In the genomic region with DNA sequence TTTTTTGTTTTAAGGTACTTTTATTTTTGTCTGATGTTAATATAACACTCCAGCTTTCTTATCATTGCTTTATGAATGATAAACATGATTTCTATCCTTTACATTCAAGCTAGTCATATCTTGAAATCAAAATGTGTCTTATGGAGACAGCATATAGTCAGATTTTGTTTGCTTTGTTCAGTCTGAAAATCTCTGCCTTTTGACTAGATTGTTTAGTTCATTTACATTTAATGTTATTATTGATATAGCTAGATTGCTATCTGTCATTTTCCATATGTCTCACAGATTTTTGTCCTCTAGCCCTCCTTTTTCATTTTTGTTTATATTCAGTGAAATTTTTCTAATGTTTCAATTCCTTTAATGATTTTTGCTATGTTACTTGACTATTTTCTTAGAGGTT, we compare ENCODE assay signal across 29 cellular contexts.
"Had no signal": no experiment of that assay in that cellular context is flagged by ENCODE, and none has a peak within 500 bp of the region (broad histone marks: within the 10 kb centered on the region; RNA-seq: fewer than 3 reads in every experiment).

No MANE protein-coding gene starts in this region.

- ATAC-seq: stimulated activated effector memory CD8-positive, alpha-beta T cell treated with anti-CD3 and anti-CD28 coated beads, Interleukin-12 subunit alpha, Interleukin-12 subunit beta, amount 100 ng/mL, for 72 hours; stimulated activated memory B cell treated with anti-CD40 and anti-IgM and Interleukin-4, amounts not matched to agents 10 μg/mL and 1 μg/mL and 100 μg/mL, for 72 hours; stimulated activated naive B cell treated with anti-CD40 and anti-IgM and Interleukin-4, amounts not matched to agents 10 μg/mL and 1 μg/mL and 100 μg/mL, for 72 hours; stimulated activated naive CD8-positive, alpha-beta T cell treated with anti-CD3 and anti-CD28 coated beads, Interleukin-15, amount 100 ng/mL, for 72 hours; stimulated activated naive CD8-positive, alpha-beta T cell treated with anti-CD3 and anti-CD28 coated beads, Interleukin-15, Interleukin-2, amounts not matched to agents 100 U/mL and 50 U/mL, for 24 hours; upper lobe of right lung had no signal

- H3K4me3 ChIP-seq: stomach, suprapubic skin, testis, thoracic aorta, thyroid gland, tibial artery, tibial nerve, transverse colon, upper lobe of left lung, upper lobe of right lung, uterus, vagina had no signal

- H3K36me3 Mint-ChIP-seq: stimulated activated effector memory CD8-positive, alpha-beta T cell treated with anti-CD3 and anti-CD28 coated beads, Interleukin-12 subunit alpha, Interleukin-12 subunit beta, amount 100 ng/mL, for 72 hours; stimulated activated memory B cell treated with anti-CD40 and anti-IgM and Interleukin-4, amounts not matched to agents 10 μg/mL and 1 μg/mL and 100 μg/mL, for 72 hours; stimulated activated naive B cell treated with anti-CD40 and anti-IgM and Interleukin-4, amounts not matched to agents 10 μg/mL and 1 μg/mL and 100 μg/mL, for 72 hours had no signal

- H3K4me1 Mint-ChIP-seq: stimulated activated effector memory CD8-positive, alpha-beta T cell treated with anti-CD3 and anti-CD28 coated beads, Interleukin-12 subunit alpha, Interleukin-12 subunit beta, amount 100 ng/mL, for 72 hours; stimulated activated memory B cell treated with anti-CD40 and anti-IgM and Interleukin-4, amounts not matched to agents 10 μg/mL and 1 μg/mL and 100 μg/mL, for 72 hours; stimulated activated naive B cell treated with anti-CD40 and anti-IgM and Interleukin-4, amounts not matched to agents 10 μg/mL and 1 μg/mL and 100 μg/mL, for 72 hours; stimulated activated naive CD8-positive, alpha-beta T cell treated with anti-CD3 and anti-CD28 coated beads, Interleukin-15, amount 100 ng/mL, for 72 hours had no signal

- H3K27ac Mint-ChIP-seq: stimulated activated effector memory CD8-positive, alpha-beta T cell treated with anti-CD3 and anti-CD28 coated beads, Interleukin-12 subunit alpha, Interleukin-12 subunit beta, amount 100 ng/mL, for 72 hours; stimulated activated memory B cell treated with anti-CD40 and anti-IgM and Interleukin-4, amounts not matched to agents 10 μg/mL and 1 μg/mL and 100 μg/mL, for 72 hours; stimulated activated naive B cell treated with anti-CD40 and anti-IgM and Interleukin-4, amounts not matched to agents 10 μg/mL and 1 μg/mL and 100 μg/mL, for 72 hours; stimulated activated naive CD8-positive, alpha-beta T cell treated with anti-CD3 and anti-CD28 coated beads, Interleukin-15, amount 100 ng/mL, for 72 hours; stimulated activated naive CD8-positive, alpha-beta T cell treated with anti-CD3 and anti-CD28 coated beads, Interleukin-15, Interleukin-2, amounts not matched to agents 100 ng/mL and 50 ng/mL, for 24 hours; type B pancreatic cell had no signal

- H3K36me3 ChIP-seq: stomach, suprapubic skin, thoracic aorta, thyroid gland, tibial artery, tibial nerve, transverse colon, upper lobe of left lung, upper lobe of right lung, uterus, vagina had no signal

- FAIRE-seq: urothelium cell line had no signal

- H3K9me3 ChIP-seq: testis, thoracic aorta, thyroid gland, uterus, vagina had no signal

- H3K27ac ChIP-seq: stomach, suprapubic skin, testis, thoracic aorta, thyroid gland, tibial artery, tibial nerve, transverse colon, upper lobe of left lung, upper lobe of right lung, uterus, vagina had no signal

- DNase-seq: stimulated activated CD4-positive, alpha-beta T cell treated with anti-CD3 and anti-CD28 coated beads, Interleukin-2, amount 100 ng/mL, for 48 hours; stimulated activated CD4-positive, alpha-beta T cell treated with anti-CD3 and anti-CD28 coated beads, Interleukin-4, amount 100 ng/mL, for 1 hour; stimulated activated CD4-positive, alpha-beta T cell treated with anti-CD3 and anti-CD28 coated beads, Interleukin-4, amount 100 ng/mL, for 24 hours; stimulated activated CD4-positive, alpha-beta T cell treated with anti-CD3 and anti-CD28 coated beads, Interleukin-4, amount 100 ng/mL, for 4 hours; stimulated activated CD8-positive, alpha-beta memory T cell treated with anti-CD3 and anti-CD28 coated beads, Interleukin-4, amount 100 ng/mL, for 48 hours; stimulated activated naive B cell treated with anti-CD40 and anti-IgM and Interleukin-4, amounts not matched to agents 10 μg/mL and 1 μg/mL and 100 μg/mL, for 72 hours; stimulated activated naive CD4-positive, alpha-beta T cell; stimulated activated naive CD4-positive, alpha-beta T cell treated with Interleukin-2 at 50 U/mL for 16 hours; stimulated activated naive CD8-positive, alpha-beta T cell treated with anti-CD3 and anti-CD28 coated beads, Interleukin-15, amount 100 ng/mL, for 72 hours; stimulated activated naive CD8-positive, alpha-beta T cell treated with anti-CD3 and anti-CD28 coated beads, Interleukin-15, Interleukin-2, amounts not matched to agents 100 U/mL and 50 U/mL, for 24 hours; stomach; substantia nigra; testis; thyroid gland; tibial artery; transverse colon; trophoblast cell; upper lobe of left lung; upper lobe of right lung; uterus had no signal

- H3K4me3 Mint-ChIP-seq: stimulated activated effector memory CD8-positive, alpha-beta T cell treated with anti-CD3 and anti-CD28 coated beads, Interleukin-12 subunit alpha, Interleukin-12 subunit beta, amount 100 ng/mL, for 72 hours; stimulated activated memory B cell treated with anti-CD40 and anti-IgM and Interleukin-4, amounts not matched to agents 10 μg/mL and 1 μg/mL and 100 μg/mL, for 72 hours; stimulated activated naive B cell treated with anti-CD40 and anti-IgM and Interleukin-4, amounts not matched to agents 10 μg/mL and 1 μg/mL and 100 μg/mL, for 72 hours; stimulated activated naive CD8-positive, alpha-beta T cell treated with anti-CD3 and anti-CD28 coated beads, Interleukin-15, amount 100 ng/mL, for 72 hours; stimulated activated naive CD8-positive, alpha-beta T cell treated with anti-CD3 and anti-CD28 coated beads, Interleukin-15, Interleukin-2, amounts not matched to agents 100 ng/mL and 50 ng/mL, for 24 hours; type B pancreatic cell had no signal

- H3K27me3 ChIP-seq: stomach, testis, thyroid gland, tibial artery, tibial nerve, transverse colon, upper lobe of left lung, uterus, vagina had no signal

- H3K4me1 ChIP-seq: suprapubic skin, thyroid gland, tibial nerve, upper lobe of left lung, upper lobe of right lung, uterus, vagina had no signal

- H3K27me3 Mint-ChIP-seq: stimulated activated memory B cell treated with anti-CD40 and anti-IgM and Interleukin-4, amounts not matched to agents 10 μg/mL and 1 μg/mL and 100 μg/mL, for 72 hours; stimulated activated naive B cell treated with anti-CD40 and anti-IgM and Interleukin-4, amounts not matched to agents 10 μg/mL and 1 μg/mL and 100 μg/mL, for 72 hours; stimulated activated naive CD8-positive, alpha-beta T cell treated with anti-CD3 and anti-CD28 coated beads, Interleukin-15, Interleukin-2, amounts not matched to agents 100 ng/mL and 50 ng/mL, for 24 hours had no signal
